ENCODE assay signal across 9 cellular contexts in the genomic region with DNA sequence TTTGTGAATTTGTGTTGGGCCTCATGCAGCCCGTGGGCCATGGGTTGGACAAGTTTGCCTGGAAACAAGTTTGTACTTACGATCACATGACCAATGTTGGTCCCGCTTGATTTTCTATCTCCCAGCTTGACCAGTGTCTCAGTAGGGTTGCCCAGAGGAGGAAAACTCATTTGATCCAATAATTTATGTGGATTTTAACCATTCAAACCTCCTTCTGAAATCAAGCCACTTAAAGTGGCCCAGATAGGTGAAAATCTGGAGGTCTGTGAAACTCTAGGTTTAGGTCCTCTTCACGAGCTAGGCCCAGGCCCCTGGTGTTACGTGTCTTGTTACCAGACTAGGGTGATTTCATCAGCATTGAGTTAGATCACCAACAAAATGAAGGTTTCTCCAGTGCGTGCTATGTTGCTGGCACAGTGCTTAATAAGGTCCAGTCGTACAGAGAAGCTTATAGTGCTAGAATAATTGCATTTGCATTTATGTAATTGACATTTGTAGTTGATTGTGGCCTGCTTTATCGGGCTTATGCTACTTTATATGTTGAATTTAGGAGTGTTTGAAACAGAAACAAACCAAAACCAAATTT. TPM values are rescaled to one million over a fixed set of nuclear protein-coding genes. Genes with fewer than 3 reads are reported as not detected.
DNase-seq lines count a peak whose midpoint lies in the region; ATAC-seq and TF ChIP-seq lines count a peak whose summit lies in the region.
"Had no signal": no experiment of that assay in that cellular context is flagged by ENCODE, and none has a peak within 500 bp of the region (broad histone marks: within the 10 kb centered on the region; RNA-seq: fewer than 3 reads in every experiment).

No MANE protein-coding gene starts in this region.

- ATAC-seq in lower lobe of right lung (no peak), HG02870 (IDR thresholded peaks at IDR 0.05; ENCODE audit: unreplicated experiment) (no peak), left ventricle myocardium superior (no peak)
- ATAC-seq: WTC11 had no signal

- peaks cover 46% of the 10 kb centered on the region for H3K4me1 Mint-ChIP-seq in HFFc6 (ENCODE audit: low read depth)
- H3K4me1 Mint-ChIP-seq in activated naive CD4-positive, alpha-beta T cell treated with anti-CD3 and anti-CD28 coated beads, Interleukin-2, amount 50 U/mL, for 24 hours, result peaks cover 64% of the 10 kb centered on the region

- H3K27ac ChIP-seq in lower lobe of right lung (peak overlapping the region; percentile 39), right atrium auricular region (peak overlapping the region in 1 of 2 donors; percentile 13)

- peaks cover 4% of the 10 kb centered on the region; the same call in 1 of the 2 replicates for H3K9me3 Mint-ChIP-seq in HFFc6
- no peaks in the 10 kb centered on the region for H3K9me3 Mint-ChIP-seq in activated naive CD4-positive, alpha-beta T cell treated with anti-CD3 and anti-CD28 coated beads, Interleukin-2, amount 50 U/mL, for 24 hours
- H3K9me3 Mint-ChIP-seq: WTC11 had no signal

- H3K4me3 Mint-ChIP-seq in HFFc6, result peak overlapping the region; percentile 51
- H3K4me3 Mint-ChIP-seq in activated naive CD4-positive, alpha-beta T cell treated with anti-CD3 and anti-CD28 coated beads, Interleukin-2, amount 50 U/mL, for 24 hours, result peak overlapping the region; percentile 68
- H3K4me3 Mint-ChIP-seq: WTC11 had no signal

- no peak overlapping the region for H3K4me3 ChIP-seq in lower lobe of right lung
- H3K4me3 ChIP-seq in right atrium auricular region, result no peak overlapping the region

- H3K9me3 ChIP-seq in lower lobe of right lung, result no peaks in the 10 kb centered on the region
- no peaks in the 10 kb centered on the region for H3K9me3 ChIP-seq in right atrium auricular region

- peak overlapping the region; percentile 77 for H3K27ac Mint-ChIP-seq in HFFc6
- H3K27ac Mint-ChIP-seq in activated naive CD4-positive, alpha-beta T cell treated with anti-CD3 and anti-CD28 coated beads, Interleukin-2, amount 50 U/mL, for 24 hours, result peak overlapping the region; percentile 71
- H3K27ac Mint-ChIP-seq: WTC11 had no signal

- DNase-seq in AG20443 (ENCODE audit: low spot score) (peak; percentile 40), HFFc6 (no peak), lower lobe of right lung (no peak), NCI-H526 (lab: John Stamatoyannopoulos, UW) (no peak), right atrium auricular region (ENCODE audit: low spot score) (no peak), left ventricle myocardium superior (no peak)

- intact Hi-C loops in lower lobe of right lung (cut with DNase I) (no loop called here), left ventricle myocardium superior (cut with micrococcal nuclease) (no loop called here)

- H3K27me3 ChIP-seq in lower lobe of right lung (ENCODE audit: low read depth) (no peaks in the 10 kb centered on the region), right atrium auricular region (no peaks in the 10 kb centered on the region)

- H3K4me1 ChIP-seq in lower lobe of right lung, result peaks cover 80% of the 10 kb centered on the region
- peaks cover 0 to 42% of the 10 kb centered on the region in 2 donors for H3K4me1 ChIP-seq in right atrium auricular region

- TF ChIP-seq CTCF in HFFc6 (IDR thresholded peaks at IDR 0.05), result no peak
- no peak for TF ChIP-seq CTCF in lower lobe of right lung (IDR thresholded peaks at IDR 0.05)
- TF ChIP-seq CTCF in right atrium auricular region (IDR thresholded peaks at IDR 0.05), result no peak

- peaks cover 36% of the 10 kb centered on the region for H3K36me3 Mint-ChIP-seq in HFFc6 (ENCODE audit: low read depth)
- peaks cover 13% of the 10 kb centered on the region for H3K36me3 Mint-ChIP-seq in activated naive CD4-positive, alpha-beta T cell treated with anti-CD3 and anti-CD28 coated beads, Interleukin-2, amount 50 U/mL, for 24 hours

- H3K36me3 ChIP-seq in lower lobe of right lung, result peaks cover 32% of the 10 kb centered on the region
- no peaks in the 10 kb centered on the region for H3K36me3 ChIP-seq in right atrium auricular region

- peaks cover 2% of the 10 kb centered on the region; the same call in 1 of the 2 replicates for H3K27me3 Mint-ChIP-seq in HFFc6 (ENCODE audit: insufficient read depth)
- no peaks in the 10 kb centered on the region for H3K27me3 Mint-ChIP-seq in activated naive CD4-positive, alpha-beta T cell treated with anti-CD3 and anti-CD28 coated beads, Interleukin-2, amount 50 U/mL, for 24 hours

RNA-seq across cellular contexts. Expression of a gene that starts 4.4 kb away (rescaled TPM):
- 100 to 1,000 TPM; 412 to 450 (median 427) TPM for total RNA-seq in HFFc6 (2021; fragmentation: NEBNext Ultra II Directional; extraction: Animal tissue kit (Norgen Biotek cat#: 25700))
- total RNA-seq in lower lobe of right lung, result 279 TPM
- total RNA-seq in right atrium auricular region, result 10 to 100 TPM; 41.2 to 45.5 TPM
- total RNA-seq in left ventricle myocardium superior, result 109 TPM
